8 cellular contexts compared by ENCODE assay signal in genomic region chr22:19448076-19448607, GRCh38. TPM values are rescaled to one million over a fixed set of nuclear protein-coding genes. Genes with fewer than 3 reads are reported as not detected.
DNase-seq lines count a peak whose midpoint lies in the region; ATAC-seq and TF ChIP-seq lines count a peak whose summit lies in the region.

No MANE protein-coding gene starts in this region.

- H3K27me3 ChIP-seq in neural cell (ENCODE audit: insufficient read depth, low read depth, low read length): no peaks in the 10 kb centered on the region

- H3K4me3 ChIP-seq in fibroblast of villous mesenchyme (ENCODE audit: low read depth, low read length): peak overlapping the region; percentile 84
- peak overlapping the region; percentile 98 for H3K4me3 ChIP-seq in neural cell (ENCODE audit: low read length)

- CTCF ChIA-PET in activated CD8-positive, alpha-beta T cell treated with anti-CD3 and anti-CD28 coated beads, Interleukin-2, amount 10 ng/mL, durations not matched to agents 7 days and 5 days (lab: Charles Lee): interaction anchor here (1.5 kb wide), 1 partner anchor 15 kb away, joined by 3 read pairs; no protein-coding TSS in a partner anchor

- no peaks in the 10 kb centered on the region for H3K9me3 ChIP-seq in neural cell (ENCODE audit: low read length)

- peak; percentile 11 for TF ChIP-seq EP300 in neural cell (conservative IDR thresholded peaks at IDR 0.05; ENCODE audit: poor library complexity, severe bottlenecking)

- H3K27me3 Mint-ChIP-seq in activated CD8-positive, alpha-beta T cell treated with anti-CD3 and anti-CD28 coated beads, Interleukin-2, amount 10 ng/mL, durations not matched to agents 7 days and 5 days (ENCODE audit: low read depth): no peaks in the 10 kb centered on the region

- peak; percentile 23 for ATAC-seq in HG02678 (IDR thresholded peaks at IDR 0.05; ENCODE audit: unreplicated experiment)
- ATAC-seq in activated CD8-positive, alpha-beta T cell treated with anti-CD3 and anti-CD28 coated beads, Interleukin-2, amount 10 ng/mL, durations not matched to agents 7 days and 5 days: peak; percentile 29

- DNase-seq in activated gamma-delta T cell treated with Interleukin-2 at 50 U/mL for 16 hours (peak; percentile 8), activated gamma-delta T cell (lab: John Stamatoyannopoulos, UW) (no peak), NCI-H2029 (lab: John Stamatoyannopoulos, UW) (peak; percentile 16), fibroblast of villous mesenchyme (ENCODE audit: low read depth) (peak; percentile 53), NK-92 (lab: John Stamatoyannopoulos, UW; ENCODE audit: unreplicated experiment) (no peak)
- peak; percentile 53 for DNase-seq in activated CD8-positive, alpha-beta T cell treated with anti-CD3 and anti-CD28 coated beads, Interleukin-2, amount 10 ng/mL, durations not matched to agents 7 days and 5 days

- no peaks in the 10 kb centered on the region for H3K9me2 ChIP-seq in neural cell (ENCODE audit: insufficient read depth, low read length)

- peaks cover 52% of the 10 kb centered on the region for H3K36me3 Mint-ChIP-seq in activated CD8-positive, alpha-beta T cell treated with anti-CD3 and anti-CD28 coated beads, Interleukin-2, amount 10 ng/mL, durations not matched to agents 7 days and 5 days (ENCODE audit: low read depth)

- H3K4me2 ChIP-seq in neural cell (ENCODE audit: low read length): peak overlapping the region; percentile 100

- H3K9ac ChIP-seq in neural cell (ENCODE audit: low read length): peak overlapping the region; percentile 84

- no peak for TF ChIP-seq RAD21 in neural cell (conservative IDR thresholded peaks at IDR 0.05)

- no peaks in the 10 kb centered on the region for H3F3A ChIP-seq in neural cell (ENCODE audit: insufficient read depth, low read length, poor library complexity, severe bottlenecking)

- no peak for TF ChIP-seq CTCF in fibroblast of villous mesenchyme (IDR thresholded peaks at IDR 0.05; ENCODE audit: insufficient read depth, low read depth, low read length)
- no peak for TF ChIP-seq CTCF in neural cell (IDR thresholded peaks at IDR 0.05; ENCODE audit: poor library complexity, severe bottlenecking)

- H3K4me1 Mint-ChIP-seq in activated CD8-positive, alpha-beta T cell treated with anti-CD3 and anti-CD28 coated beads, Interleukin-2, amount 10 ng/mL, durations not matched to agents 7 days and 5 days (ENCODE audit: low read depth): peaks cover 38% of the 10 kb centered on the region

- POLR2A ChIA-PET in activated CD8-positive, alpha-beta T cell treated with anti-CD3 and anti-CD28 coated beads, Interleukin-2, amount 10 ng/mL, durations not matched to agents 7 days and 5 days (lab: Charles Lee): interaction anchor here (0.6 to 6.0 kb wide), 3 partner anchors 15 to 500 kb away, joined by 3 to 67 read pairs (median 7); partner anchors contain the start of genes CDC45, HIRA, MRPL40 and UFD1

- no peaks in the 10 kb centered on the region for H4K20me1 ChIP-seq in neural cell (ENCODE audit: insufficient read depth)

- H3K36me3 ChIP-seq in neural cell (ENCODE audit: insufficient read depth, low read length): peaks cover 9% of the 10 kb centered on the region

- peak overlapping the region; percentile 83 for H2AFZ ChIP-seq in neural cell (ENCODE audit: low read depth, low read length)

- peak overlapping the region; percentile 88 for H3K27ac ChIP-seq in neural cell (ENCODE audit: low read length)

- H3K27ac Mint-ChIP-seq in activated CD8-positive, alpha-beta T cell treated with anti-CD3 and anti-CD28 coated beads, Interleukin-2, amount 10 ng/mL, durations not matched to agents 7 days and 5 days: peak overlapping the region; percentile 94

- no peaks in the 10 kb centered on the region for H3K9me3 Mint-ChIP-seq in activated CD8-positive, alpha-beta T cell treated with anti-CD3 and anti-CD28 coated beads, Interleukin-2, amount 10 ng/mL, durations not matched to agents 7 days and 5 days (ENCODE audit: insufficient read depth)

- peaks cover 44% of the 10 kb centered on the region for H3K79me2 ChIP-seq in neural cell (replicated peaks; ENCODE audit: insufficient read depth, low read length)

- H3K4me3 Mint-ChIP-seq in activated CD8-positive, alpha-beta T cell treated with anti-CD3 and anti-CD28 coated beads, Interleukin-2, amount 10 ng/mL, durations not matched to agents 7 days and 5 days: peak overlapping the region; percentile 88

TF ChIP-seq in neural cell, 6 proteins besides CTCF, POLR2A, EP300 and RAD21:
- peak; percentile 30 for TF ChIP-seq MXI1 (conservative IDR thresholded peaks at IDR 0.05; ENCODE audit: poor library complexity, severe bottlenecking)
- no peak for TF ChIP-seq TAF1 (IDR thresholded peaks at IDR 0.05; ENCODE audit: low read depth)
- TF ChIP-seq REST (IDR thresholded peaks at IDR 0.05; ENCODE audit: borderline replicate concordance): no peak
- TF ChIP-seq POLR2AphosphoS5 (IDR thresholded peaks at IDR 0.05): no peak
- peak; percentile 9 for TF ChIP-seq SMC3 (conservative IDR thresholded peaks at IDR 0.05; ENCODE audit: poor library complexity)
- no peak for TF ChIP-seq EZH2 (IDR thresholded peaks at IDR 0.05; ENCODE audit: borderline replicate concordance, insufficient read depth, low read length, poor library complexity, severe bottlenecking)

RNA-seq across cellular contexts. Expression of gene C22orf39, which starts 0.6 kb away (rescaled TPM):
- total RNA-seq in activated CD8-positive, alpha-beta T cell treated with anti-CD3 and anti-CD28 coated beads, Interleukin-2, amount 10 ng/mL, durations not matched to agents 7 days and 5 days: 10 to 100 TPM; 33.9 to 35.0 TPM
- 11.3 and 12.5 TPM in 2 replicates for total RNA-seq in fibroblast of villous mesenchyme
- polyA plus RNA-seq in neural cell: 94.9 and 99.4 TPM in 2 replicates
- 47.2 and 55.5 TPM in 2 replicates for polyA minus RNA-seq in neural cell

RNA-seq across cellular contexts. Expression of gene MRPL40, which starts 15.8 kb away (rescaled TPM):
- total RNA-seq in activated CD8-positive, alpha-beta T cell treated with anti-CD3 and anti-CD28 coated beads, Interleukin-2, amount 10 ng/mL, durations not matched to agents 7 days and 5 days: 10 to 100 TPM; 26.8 to 29.5 TPM
- 46.2 and 52.2 TPM in 2 replicates for total RNA-seq in fibroblast of villous mesenchyme
- polyA plus RNA-seq in neural cell: 32.5 and 34.0 TPM in 2 replicates
- 12.2 TPM in 2 replicates for polyA minus RNA-seq in neural cell

RNA-seq across cellular contexts. Expression of gene HIRA, which starts 16.6 kb away (rescaled TPM):
- total RNA-seq in activated CD8-positive, alpha-beta T cell treated with anti-CD3 and anti-CD28 coated beads, Interleukin-2, amount 10 ng/mL, durations not matched to agents 7 days and 5 days: 10 to 100 TPM; 47.0 to 48.1 TPM
- 18.7 and 19.0 TPM in 2 replicates for total RNA-seq in fibroblast of villous mesenchyme
- 38.1 and 41.9 TPM in 2 replicates for polyA plus RNA-seq in neural cell
- 34.3 and 34.6 TPM in 2 replicates for polyA minus RNA-seq in neural cell

RNA-seq across cellular contexts. Expression of gene UFD1, which starts 30.9 kb away (rescaled TPM):
- total RNA-seq in activated CD8-positive, alpha-beta T cell treated with anti-CD3 and anti-CD28 coated beads, Interleukin-2, amount 10 ng/mL, durations not matched to agents 7 days and 5 days: 10 to 100 TPM; 94.3 to 97.2 TPM
- 44.9 and 67.3 TPM in 2 replicates for total RNA-seq in fibroblast of villous mesenchyme
- 56.9 and 58.3 TPM in 2 replicates for polyA plus RNA-seq in neural cell
- 28.7 and 35.4 TPM in 2 replicates for polyA minus RNA-seq in neural cell

RNA-seq across cellular contexts. Expression of gene CDC45, which starts 31.6 kb away (rescaled TPM):
- total RNA-seq in activated CD8-positive, alpha-beta T cell treated with anti-CD3 and anti-CD28 coated beads, Interleukin-2, amount 10 ng/mL, durations not matched to agents 7 days and 5 days: 10 to 100 TPM; 90.2 to 94.3 TPM
- 8.1 and 10.4 TPM in 2 replicates for total RNA-seq in fibroblast of villous mesenchyme
- 1.5 and 3.2 TPM in 2 replicates for polyA plus RNA-seq in neural cell
- polyA minus RNA-seq in neural cell: 0.81 and 0.97 TPM in 2 replicates

Comparison
In these comparisons a context has a peak if more than half of its experiments do, and no peak if none do; other contexts are left out.
1. DNase-seq: peak in activated gamma-delta T cell treated with Interleukin-2 at 50 U/mL for 16 hours (single experiment), NCI-H2029 (single experiment), activated CD8-positive, alpha-beta T cell treated with anti-CD3 and anti-CD28 coated beads, Interleukin-2, amount 10 ng/mL, durations not matched to agents 7 days and 5 days (single experiment) and fibroblast of villous mesenchyme (single experiment); none in activated gamma-delta T cell (single experiment) and NK-92 (single experiment).